Comparison of ENCODE assay signal across 7 cellular contexts in genomic region chr1:150813028-150813707, GRCh38. TPM values are rescaled to one million over a fixed set of nuclear protein-coding genes. Genes with fewer than 3 reads are reported as not detected.
A peak's percentile ranks its signal among the peaks of the same experiment; 100 is the strongest.
DNase-seq lines count a peak whose midpoint lies in the region; ATAC-seq, FAIRE-seq and TF ChIP-seq lines count a peak whose summit lies in the region.

No MANE protein-coding gene starts in this region.

- no peaks in the 10 kb centered on the region for H3K9me3 Mint-ChIP-seq in nephron

- H3K9me3 ChIP-seq in Karpas-422 (ENCODE audit: low read length), result no peaks in the 10 kb centered on the region

- H3K9me2 ChIP-seq in Karpas-422 (replicated peaks; ENCODE audit: insufficient read depth, low read length), result no peaks in the 10 kb centered on the region

- H3K27me3 Mint-ChIP-seq in nephron (ENCODE audit: low read depth), result no peaks in the 10 kb centered on the region

- CTCF ChIA-PET in RWPE1 (lab: Yijun Ruan, JAX), result interaction anchor here (0.6 to 1.3 kb wide), 11 partner anchors 9 to 318 kb away, joined by 3 to 6 read pairs (median 3); no protein-coding TSS in a partner anchor

- POLR2A ChIA-PET in RWPE1 (lab: Yijun Ruan, JAX; ENCODE audit: low non-redundant PET), result no interaction called here

- H3K4me2 ChIP-seq in Karpas-422 (ENCODE audit: low read depth, low read length, poor library complexity, severe bottlenecking), result no peak overlapping the region

- H3K27me3 ChIP-seq in Karpas-422 (ENCODE audit: low read length), result no peaks in the 10 kb centered on the region

- H3K4me1 ChIP-seq in Karpas-422 (ENCODE audit: low read length), result no peaks in the 10 kb centered on the region

- peaks cover 24% of the 10 kb centered on the region; the same call in 1 of the 2 replicates for H3K36me3 ChIP-seq in Karpas-422 (ENCODE audit: insufficient read depth, low read length)

- H3K27ac Mint-ChIP-seq in nephron, result no peak overlapping the region

- peaks cover 2% of the 10 kb centered on the region for H3K4me1 Mint-ChIP-seq in nephron

- no peak overlapping the region for H3K4me3 ChIP-seq in Karpas-422 (ENCODE audit: low read length)

- TF ChIP-seq CTCF in RWPE1 (conservative IDR thresholded peaks at IDR 0.05; ENCODE audit: low read depth) (peak; percentile 87), nephron (IDR thresholded peaks at IDR 0.05; ENCODE audit: unreplicated experiment in 3 of 3) (peak; percentile 46 to 55 (median 52))

- FAIRE-seq in G401.6 (lab: Jason Lieb, UNC), result peak; percentile 78

- H3K36me3 Mint-ChIP-seq in nephron (ENCODE audit: low read depth), result peaks cover 30% of the 10 kb centered on the region

- no peak overlapping the region for H3K27ac ChIP-seq in Karpas-422 (ENCODE audit: low read length)
- H3K27ac ChIP-seq in RWPE1, result peak overlapping the region; percentile 55

- no peak overlapping the region for H3K4me3 Mint-ChIP-seq in nephron

- no peaks in the 10 kb centered on the region for H3K79me2 ChIP-seq in Karpas-422 (ENCODE audit: low read length)

- peak; percentile 91 for ATAC-seq in esophagus mucosa
- ATAC-seq in HG03432 (IDR thresholded peaks at IDR 0.05; ENCODE audit: unreplicated experiment), result no peak

- H2AFZ ChIP-seq in Karpas-422 (ENCODE audit: low read length), result no peak overlapping the region

- DNase-seq in Karpas-422 (peak; percentile 72), RWPE1 (ENCODE audit: low spot score) (peak; percentile 65), superior temporal gyrus (ENCODE audit: extremely low spot score) (no peak)

- no peak overlapping the region for H3K9ac ChIP-seq in Karpas-422 (ENCODE audit: low read length)

- H4K20me1 ChIP-seq in Karpas-422 (ENCODE audit: insufficient read depth, low read depth, low read length), result no peaks in the 10 kb centered on the region

RNA-seq across cellular contexts. Expression of gene CTSK, which starts 5.1 kb away (rescaled TPM):
- 3.7 and 6.5 TPM in 2 replicates for total RNA-seq in Karpas-422 (2014; rRNA removed; shearing (Covaris generic); ENCODE audit: low replicate concordance)
- total RNA-seq in esophagus mucosa, result 7.7 TPM

RNA-seq across cellular contexts. Expression of gene CTSS, which starts 47.6 kb away (rescaled TPM):
- 136 and 160 TPM in 2 replicates for total RNA-seq in Karpas-422 (2014; rRNA removed; shearing (Covaris generic); ENCODE audit: low replicate concordance)
- total RNA-seq in esophagus mucosa, result 19.6 TPM
